Comparison of ENCODE assay signal across 15 cellular contexts in the genomic region with DNA sequence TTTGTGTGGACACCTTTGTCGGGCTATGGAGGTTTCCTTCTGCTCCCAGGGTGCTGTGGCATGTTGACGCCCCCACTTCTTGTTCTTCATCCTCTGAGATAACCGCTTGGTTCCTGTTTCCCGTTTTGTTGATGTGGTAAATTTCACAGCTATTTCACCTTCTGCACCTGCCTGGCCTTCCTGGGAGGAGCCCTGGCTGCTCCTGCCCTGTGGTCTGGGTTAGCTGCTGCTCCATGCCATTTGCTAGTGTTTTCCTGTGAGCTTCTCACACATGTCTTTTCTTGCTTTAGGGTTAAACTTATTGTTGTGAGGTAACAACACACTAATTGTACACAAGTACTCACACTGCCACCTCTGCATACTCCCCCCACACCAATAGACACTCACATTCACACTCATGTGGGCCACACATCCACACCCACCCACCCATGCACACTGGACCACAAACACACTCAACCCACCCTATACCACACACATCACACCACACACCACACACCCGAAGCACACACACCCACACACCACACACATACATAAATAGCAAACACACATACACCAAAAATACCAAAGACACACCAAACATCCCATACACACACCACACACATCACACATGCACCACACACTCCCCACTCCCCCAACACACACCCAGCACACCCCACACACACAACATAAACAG. TPM values are rescaled to one million over a fixed set of nuclear protein-coding genes. Genes with fewer than 3 reads are reported as not detected.
DNase-seq lines count a peak whose midpoint lies in the region; ATAC-seq and TF ChIP-seq lines count a peak whose summit lies in the region.
"Had no signal": no experiment of that assay in that cellular context is flagged by ENCODE, and none has a peak within 500 bp of the region (broad histone marks: within the 10 kb centered on the region; RNA-seq: fewer than 3 reads in every experiment).

No MANE protein-coding gene starts in this region.

- no peak overlapping the region for H3K4me3 Mint-ChIP-seq in T-helper 17 cell
- no peak overlapping the region for H3K4me3 Mint-ChIP-seq in T-helper 2 cell treated with Interferon-gamma antibody and Interleukin-4, amounts not matched to agents 5 μg/mL and 100 μg/mL, for 36 hours

- DNase-seq in GDM1 (lab: John Stamatoyannopoulos, UW): peak; percentile 75
- DNase-seq in T-helper 17 cell: no peak
- no peak for DNase-seq in mucosa of descending colon
- no peak for DNase-seq in NCI-H2196 treated with DMSO at 0.1 percent for 48 hours (lab: John Stamatoyannopoulos, UW; ENCODE audit: unreplicated experiment)
- DNase-seq in occipital lobe (lab: John Stamatoyannopoulos, UW): no peak
- DNase-seq in T-helper 2 cell treated with Interferon-gamma antibody and Interleukin-4, amounts not matched to agents 5 μg/mL and 100 μg/mL, for 36 hours (ENCODE audit: low spot score): no peak
- DNase-seq: colonic mucosa, DMS79 treated with DMSO at 0.1 percent for 48 hours, foreskin keratinocyte, HCEC 1CT, left colon, NCI-H1436, posterior cingulate gyrus had no signal

- H3K4me1 ChIP-seq in mucosa of descending colon (ENCODE audit: low read depth): no peaks in the 10 kb centered on the region
- H3K4me1 ChIP-seq: colonic mucosa, foreskin keratinocyte, tibial nerve had no signal

- peaks cover 38% of the 10 kb centered on the region for H3K4me1 Mint-ChIP-seq in T-helper 17 cell
- peaks cover 33% of the 10 kb centered on the region for H3K4me1 Mint-ChIP-seq in T-helper 2 cell treated with Interferon-gamma antibody and Interleukin-4, amounts not matched to agents 5 μg/mL and 100 μg/mL, for 36 hours (ENCODE audit: low read depth)

- TF ChIP-seq CTCF in mucosa of descending colon (IDR thresholded peaks at IDR 0.05): no peak

- no peaks in the 10 kb centered on the region for H3K36me3 ChIP-seq in mucosa of descending colon (ENCODE audit: low read depth)
- H3K36me3 ChIP-seq: colonic mucosa, tibial nerve had no signal

- no peaks in the 10 kb centered on the region for H3K36me3 Mint-ChIP-seq in T-helper 17 cell (ENCODE audit: low read depth)
- H3K36me3 Mint-ChIP-seq in T-helper 2 cell treated with Interferon-gamma antibody and Interleukin-4, amounts not matched to agents 5 μg/mL and 100 μg/mL, for 36 hours (ENCODE audit: low read depth): peaks cover 2% of the 10 kb centered on the region

- H3K9me3 ChIP-seq in T-helper 17 cell (ENCODE audit: control insufficient read depth, low read length, poor library complexity, severe bottlenecking): no peaks in the 10 kb centered on the region
- no peaks in the 10 kb centered on the region for H3K9me3 ChIP-seq in mucosa of descending colon
- H3K9me3 ChIP-seq: colonic mucosa, tibial nerve had no signal

- H3K4me3 ChIP-seq in mucosa of descending colon: no peak overlapping the region
- H3K4me3 ChIP-seq: colonic mucosa, tibial nerve had no signal

- intact Hi-C loops in mucosa of descending colon (cut with DNase I, micrococcal nuclease): no loop called here

- peak; percentile 36 for ATAC-seq in HG03175 (IDR thresholded peaks at IDR 0.05; ENCODE audit: unreplicated experiment)
- ATAC-seq in T-helper 17 cell: peak; percentile 57
- peak; percentile 54 for ATAC-seq in mucosa of descending colon
- ATAC-seq: foreskin keratinocyte, left colon had no signal

- H3K9me3 Mint-ChIP-seq in T-helper 2 cell treated with Interferon-gamma antibody and Interleukin-4, amounts not matched to agents 5 μg/mL and 100 μg/mL, for 36 hours: no peaks in the 10 kb centered on the region

- no peaks in the 10 kb centered on the region for H3K27me3 Mint-ChIP-seq in T-helper 17 cell
- H3K27me3 Mint-ChIP-seq in T-helper 2 cell treated with Interferon-gamma antibody and Interleukin-4, amounts not matched to agents 5 μg/mL and 100 μg/mL, for 36 hours (ENCODE audit: low read depth): no peaks in the 10 kb centered on the region

- H3K27ac Mint-ChIP-seq in T-helper 17 cell: no peak overlapping the region
- no peak overlapping the region for H3K27ac Mint-ChIP-seq in T-helper 2 cell treated with Interferon-gamma antibody and Interleukin-4, amounts not matched to agents 5 μg/mL and 100 μg/mL, for 36 hours

RNA-seq across cellular contexts. Expression of a gene that starts 46.6 kb away (rescaled TPM):
- not detected for total RNA-seq in T-helper 17 cell
- not detected for total RNA-seq in mucosa of descending colon
- not detected for total RNA-seq in occipital lobe
- total RNA-seq: colonic mucosa, foreskin keratinocyte, left colon, tibial nerve had no signal
